Comparison of ENCODE assay signal across 18 cellular contexts in genomic region chr9:126319651-126320050, GRCh38. TPM values are rescaled to one million over a fixed set of nuclear protein-coding genes. Genes with fewer than 3 reads are reported as not detected.
DNase-seq lines count a peak whose midpoint lies in the region; ATAC-seq and TF ChIP-seq lines count a peak whose summit lies in the region.
"Had no signal": no experiment of that assay in that cellular context is flagged by ENCODE, and none has a peak within 500 bp of the region (broad histone marks: within the 10 kb centered on the region; RNA-seq: fewer than 3 reads in every experiment).

No MANE protein-coding gene starts in this region.

- no peaks in the 10 kb centered on the region for H3K4me1 ChIP-seq in GM23338 (ENCODE audit: insufficient read depth)
- peaks cover 0 to 28% (median 4%) of the 10 kb centered on the region in 6 donors for H3K4me1 ChIP-seq in spleen

- H3K4me3 Mint-ChIP-seq in GM23338 (no peak overlapping the region), T-cell (no peak overlapping the region)
- H3K4me3 Mint-ChIP-seq: H9 had no signal

- peaks cover 7% of the 10 kb centered on the region for H3K27me3 Mint-ChIP-seq in GM23338 (ENCODE audit: insufficient read depth, low read depth, poor library complexity)
- H3K27me3 Mint-ChIP-seq in T-cell: no peaks in the 10 kb centered on the region

- H3K4me3 ChIP-seq in GM23338 (no peak overlapping the region), spleen (no peak overlapping the region)
- H3K4me3 ChIP-seq: SK-N-MC had no signal

- intact Hi-C loops in spleen (cut with DNase I; ENCODE audit: low total_unique reads): loop anchor here (5.0 kb wide), 1 partner anchor 78 kb away; no protein-coding TSS in a partner anchor

- ATAC-seq in GM23338 (peak; percentile 44; the same call in 2 of the 3 replicates), T-cell (replicated peaks in 1 of 4) (no peak), HG02623 (IDR thresholded peaks at IDR 0.05; ENCODE audit: unreplicated experiment) (no peak)

- 60 to 87% (median 75%) methylated on average over 5 of the region's 5 CpGs for WGBS in spleen, 5 donors

- peaks cover 5% of the 10 kb centered on the region; the same call in 1 of the 2 replicates for H3K9me2 ChIP-seq in GM23338 (ENCODE audit: insufficient read depth)

- peaks cover 0 to 14% (median 10%) of the 10 kb centered on the region in 8 donors for H3K9me3 ChIP-seq in spleen

- H3K9me3 Mint-ChIP-seq in GM23338: peaks cover 12% of the 10 kb centered on the region
- H3K9me3 Mint-ChIP-seq in T-cell: peaks cover 0 to 6% (median 5%) of the 10 kb centered on the region in 3 donors

- H3K4me2 ChIP-seq in GM23338: no peak overlapping the region

- DNase-seq in GM23338 (ENCODE audit: low spot score): no peak
- DNase-seq in T-cell: no peak
- DNase-seq in spleen: no peak
- no peak for DNase-seq in activated naive CD4-positive, alpha-beta T cell treated with Interleukin-2 at 50 U/mL for 16 hours
- DNase-seq in LoVo (ENCODE audit: low spot score): no peak
- DNase-seq: ACHN, C1 segment of cervical spinal cord, DND-41, H9, NCI-H1694 treated with DMSO at 0.1 percent for 48 hours, NCI-H2227 treated with DMSO at 0.1 percent for 48 hours, NCI-H510A treated with DMSO at 0.1 percent for 48 hours, NCI-H82, OCI-M1, Right ventricle myocardium superior had no signal

- no peaks in the 10 kb centered on the region for H3K27me3 ChIP-seq in GM23338 (ENCODE audit: insufficient read depth)
- H3K27me3 ChIP-seq in layer of hippocampus (ENCODE audit: control insufficient read depth, insufficient read depth, low read length): no peaks in the 10 kb centered on the region
- no peaks in the 10 kb centered on the region for H3K27me3 ChIP-seq in spleen (replicated peaks in 1 of 7)

- POLR2A ChIA-PET in T-cell (lab: Charles Lee): no interaction called here

- H3K27ac Mint-ChIP-seq in GM23338 (no peak overlapping the region), T-cell (peak overlapping the region; percentile 48)

- 0 out of 2 replicates have a peak overlapping the region, but pooled peaks have one; percentile 63 for H2AFZ ChIP-seq in GM23338

- peaks cover 10% of the 10 kb centered on the region; the same call in 2 of the 3 replicates for H3K36me3 Mint-ChIP-seq in GM23338 (ENCODE audit: low read depth)
- H3K36me3 Mint-ChIP-seq in T-cell: no peaks in the 10 kb centered on the region

- no peaks in the 10 kb centered on the region for H3K36me3 ChIP-seq in GM23338 (ENCODE audit: insufficient read depth)
- H3K36me3 ChIP-seq in spleen: no peaks in the 10 kb centered on the region

- no peaks in the 10 kb centered on the region for H3F3A ChIP-seq in GM23338 (replicated peaks; ENCODE audit: low read depth)

- TF ChIP-seq CTCF in GM23338 (conservative IDR thresholded peaks at IDR 0.05; ENCODE audit: low read depth in 2 of 2) (no peak), spleen (IDR thresholded peaks at IDR 0.05 in 8 of 11, conservative IDR thresholded peaks at IDR 0.05 in 3 of 11) (no peak)

- H3K79me2 ChIP-seq in GM23338 (replicated peaks; ENCODE audit: insufficient read depth): no peaks in the 10 kb centered on the region

- no peaks in the 10 kb centered on the region for H4K20me1 ChIP-seq in GM23338 (replicated peaks; ENCODE audit: insufficient read depth)

- H3K27ac ChIP-seq in GM23338 (ENCODE audit: low read depth) (no peak overlapping the region), layer of hippocampus (ENCODE audit: low read depth, low read length) (peak overlapping the region; percentile 76), spleen (peak overlapping the region in 5 of 8 donors; percentile 26 to 57 (median 50))
- H3K27ac ChIP-seq: SK-N-MC had no signal

- H3K4me1 Mint-ChIP-seq in GM23338 (peaks cover 3% of the 10 kb centered on the region; the same call in 1 of the 3 replicates), T-cell (peaks cover 8% of the 10 kb centered on the region in 3 donors)

- CTCF ChIA-PET in T-cell (lab: Charles Lee): no interaction called here

- no peak for TF ChIP-seq POLR2A in spleen (IDR thresholded peaks at IDR 0.05)

TF ChIP-seq in GM23338, 12 proteins besides CTCF, POLR2A, EP300 and RAD21:
- no peak for TF ChIP-seq CREB1 (CRISPR knock-in tag; IDR thresholded peaks at IDR 0.05; ENCODE audit: low read depth)

RNA-seq across cellular contexts. Expression of gene MVB12B, which starts 7.0 kb away (rescaled TPM):
- total RNA-seq in GM23338 (2014; rRNA removed; shearing (Covaris generic)): 4.0 and 6.6 TPM in 2 replicates
- polyA plus RNA-seq in GM23338 (2016; fragmentation: Nextera tagmentation; extraction: Ambion mirVana): 1.3 and 1.9 TPM in 2 replicates
- 10 to 100 TPM in 3 of 5 donors, 1 to 10 TPM in 2; 8.2 to 25.2 (median 10.6) TPM for total RNA-seq in T-cell
- 10 to 100 TPM; 26.5 to 52.4 (median 40.5) TPM for total RNA-seq in spleen
- polyA plus RNA-seq in spleen: 1 to 10 TPM; 2.8 to 8.2 (median 3.3) TPM
